ENCODE assay signal across 16 cellular contexts in genomic region chr6:84028350-84028749, GRCh38. TPM values are rescaled to one million over a fixed set of nuclear protein-coding genes. Genes with fewer than 3 reads are reported as not detected.
DNase-seq lines count a peak whose midpoint lies in the region; ATAC-seq, FAIRE-seq and TF ChIP-seq lines count a peak whose summit lies in the region.
"Had no signal": no experiment of that assay in that cellular context is flagged by ENCODE, and none has a peak within 500 bp of the region (broad histone marks: within the 10 kb centered on the region; RNA-seq: fewer than 3 reads in every experiment).

No MANE protein-coding gene starts in this region.

- ATAC-seq in activated CD8-positive, alpha-beta memory T cell treated with anti-CD3 and anti-CD28 coated beads, Interleukin-2, amount 10 ng/mL, durations not matched to agents 7 days and 5 days, result no peak
- ATAC-seq in HepG2, result no peak

- no peaks in the 10 kb centered on the region for H4K20me1 ChIP-seq in HepG2 (ENCODE audit: insufficient read depth, low read length)

- H2AFZ ChIP-seq in HepG2 (ENCODE audit: low read length), result no peak overlapping the region

- H3K4me2 ChIP-seq in HepG2 (ENCODE audit: low read depth, low read length), result no peak overlapping the region

- CTCF ChIA-PET in Caco-2 (lab: Charles Lee) (no interaction called here), HepG2 (lab: Yijun Ruan, JAX; ENCODE audit: low intra/inter-chr PET ratio, low total read pairs) (no interaction called here)
- CTCF ChIA-PET in activated CD8-positive, alpha-beta memory T cell treated with anti-CD3 and anti-CD28 coated beads, Interleukin-2, amount 10 ng/mL, durations not matched to agents 7 days and 5 days (lab: Charles Lee), result no interaction called here

- H3K36me3 Mint-ChIP-seq in nephron progenitor cell (ENCODE audit: low read depth), result no peaks in the 10 kb centered on the region
- H3K36me3 Mint-ChIP-seq in Caco-2 (ENCODE audit: insufficient read depth, unreplicated experiment), result no peaks in the 10 kb centered on the region
- no peaks in the 10 kb centered on the region for H3K36me3 Mint-ChIP-seq in activated CD8-positive, alpha-beta memory T cell treated with anti-CD3 and anti-CD28 coated beads, Interleukin-2, amount 10 ng/mL, durations not matched to agents 7 days and 5 days
- H3K36me3 Mint-ChIP-seq: CD4-positive, CD25-positive, alpha-beta regulatory T cell had no signal

- H3K9ac ChIP-seq in colonic mucosa (ENCODE audit: low read depth in 2 of 2, low read length in 2 of 2) (no peak overlapping the region), HepG2 (ENCODE audit: insufficient read depth, low read depth, low read length) (no peak overlapping the region)

- no peaks in the 10 kb centered on the region for H3K79me2 ChIP-seq in HepG2 (ENCODE audit: insufficient read depth, low read length)

- peak overlapping the region; percentile 44 for H3K27ac Mint-ChIP-seq in nephron progenitor cell
- H3K27ac Mint-ChIP-seq in Caco-2 (ENCODE audit: unreplicated experiment), result no peak overlapping the region
- H3K27ac Mint-ChIP-seq in activated CD8-positive, alpha-beta memory T cell treated with anti-CD3 and anti-CD28 coated beads, Interleukin-2, amount 10 ng/mL, durations not matched to agents 7 days and 5 days, result no peak overlapping the region
- H3K27ac Mint-ChIP-seq: CD4-positive, CD25-positive, alpha-beta regulatory T cell had no signal

- DNase-seq in colonic mucosa (no peak), nephron progenitor cell (no peak), Caco-2 (no peak), uterus (no peak), HepG2 (ENCODE audit: low spot score) (no peak)
- no peak for DNase-seq in activated CD8-positive, alpha-beta memory T cell treated with anti-CD3 and anti-CD28 coated beads, Interleukin-2, amount 10 ng/mL, durations not matched to agents 7 days and 5 days
- DNase-seq: CD4-positive, CD25-positive, alpha-beta regulatory T cell; H7; KG1; MV-4-11 had no signal

- H3K27ac ChIP-seq in 22Rv1 (peak overlapping the region; percentile 45), VCaP (peak overlapping the region; percentile 70), colonic mucosa (peak overlapping the region; percentile 80), uterus (peak overlapping the region in 1 of 2 donors; percentile 48), HepG2 (ENCODE audit: extremely low read length, insufficient read depth, low read length) (no peak overlapping the region)

- TF ChIP-seq EP300 in HepG2 (IDR thresholded peaks at IDR 0.05; ENCODE audit: low read depth in 2 of 2, low read length in 2 of 2) (no peak), HepG2 (CRISPR knock-in tag; IDR thresholded peaks at IDR 0.05; ENCODE audit: borderline replicate concordance) (no peak)

- TF ChIP-seq CTCF in 22Rv1 (IDR thresholded peaks at IDR 0.05), result no peak
- no peak for TF ChIP-seq CTCF in VCaP (conservative IDR thresholded peaks at IDR 0.05)
- TF ChIP-seq CTCF in colonic mucosa (IDR thresholded peaks at IDR 0.05), result no peak
- TF ChIP-seq CTCF in nephron progenitor cell (IDR thresholded peaks at IDR 0.05), result no peak
- no peak for TF ChIP-seq CTCF in Caco-2 (IDR thresholded peaks at IDR 0.05; ENCODE audit: insufficient read depth in 1 of 2, low read depth in 1 of 2, low read length in 1 of 2, severe bottlenecking in 1 of 2, unreplicated experiment in 1 of 2)
- TF ChIP-seq CTCF in uterus (IDR thresholded peaks at IDR 0.05), result no peak
- no peak for TF ChIP-seq CTCF in HepG2 (CRISPR knock-in tag; IDR thresholded peaks at IDR 0.05)

- BruUV-seq in Caco-2 (replicated peaks; lab: Mats Ljungman, UMichigan) (no TSS peak), HepG2 (replicated peaks; lab: Mats Ljungman, UMichigan) (no TSS peak)

- in situ Hi-C loops in HepG2 (cut with HindIII; ENCODE audit: extremely low pct_ligation_motif_present, low pct_unique_long_range_greater_than_20kb), result no loop called here

- H3K36me3 ChIP-seq in colonic mucosa (no peaks in the 10 kb centered on the region), Caco-2 (ENCODE audit: control insufficient read depth, insufficient read depth, low read length) (no peaks in the 10 kb centered on the region), uterus (no peaks in the 10 kb centered on the region), HepG2 (replicated peaks in 1 of 2; ENCODE audit: control insufficient read depth in 1 of 2, insufficient read depth in 2 of 2, low read length in 2 of 2) (no peaks in the 10 kb centered on the region)
- H3K36me3 ChIP-seq: BE2C had no signal

- no peak overlapping the region for H3K4me3 ChIP-seq in colonic mucosa
- no peak overlapping the region for H3K4me3 ChIP-seq in Caco-2 (ENCODE audit: low read depth, low read length)
- H3K4me3 ChIP-seq in uterus, result no peak overlapping the region
- no peak overlapping the region for H3K4me3 ChIP-seq in HepG2 (replicated peaks in 1 of 3; ENCODE audit: insufficient read depth in 1 of 3, low read depth in 2 of 3, low read length in 3 of 3)

- no peak for FAIRE-seq in HepG2 (lab: Jason Lieb, UNC)
- FAIRE-seq: GM12892, RCC 7860 had no signal

- POLR2A ChIA-PET in Caco-2 (lab: Charles Lee), result no interaction called here
- POLR2A ChIA-PET in HepG2 (lab: Yijun Ruan, JAX), result no interaction called here

- H3K27me3 Mint-ChIP-seq in nephron progenitor cell (ENCODE audit: low read depth, poor library complexity) (peaks cover 24% of the 10 kb centered on the region), Caco-2 (ENCODE audit: insufficient read depth, unreplicated experiment) (no peaks in the 10 kb centered on the region)
- peaks cover 25% of the 10 kb centered on the region for H3K27me3 Mint-ChIP-seq in activated CD8-positive, alpha-beta memory T cell treated with anti-CD3 and anti-CD28 coated beads, Interleukin-2, amount 10 ng/mL, durations not matched to agents 7 days and 5 days

- intact Hi-C loops in colonic mucosa (cut with DNase I) (no loop called here), Caco-2 (cut with micrococcal nuclease; ENCODE audit: unreplicated experiment) (no loop called here), uterus (cut with DNase I; ENCODE audit: low total_unique reads) (no loop called here), HepG2 (cut with micrococcal nuclease; ENCODE audit: unreplicated experiment) (no loop called here)

- H3K9me3 Mint-ChIP-seq in nephron progenitor cell, result peaks cover 7% of the 10 kb centered on the region
- H3K9me3 Mint-ChIP-seq in Caco-2 (ENCODE audit: unreplicated experiment), result peaks cover 11% of the 10 kb centered on the region
- H3K9me3 Mint-ChIP-seq in activated CD8-positive, alpha-beta memory T cell treated with anti-CD3 and anti-CD28 coated beads, Interleukin-2, amount 10 ng/mL, durations not matched to agents 7 days and 5 days (ENCODE audit: low read depth), result peaks cover 3% of the 10 kb centered on the region
- H3K9me3 Mint-ChIP-seq: HFFc6 had no signal

- 5% methylated on average over 1 of the region's 1 CpG for WGBS in HepG2 (ENCODE audit: low lambda C conversion rate)

- TF ChIP-seq RAD21 in HepG2 (CRISPR knock-in tag; IDR thresholded peaks at IDR 0.05), result no peak

- H3K4me1 ChIP-seq in colonic mucosa, result no peaks in the 10 kb centered on the region
- H3K4me1 ChIP-seq in Caco-2, result 0 out of 2 replicates have a peak, but pooled peaks cover 4% of the 10 kb centered on the region
- no peaks in the 10 kb centered on the region for H3K4me1 ChIP-seq in uterus
- peaks cover 20% of the 10 kb centered on the region for H3K4me1 ChIP-seq in HepG2 (ENCODE audit: insufficient read depth, low read length)

- TF ChIP-seq POLR2A in uterus (IDR thresholded peaks at IDR 0.05) (no peak), HepG2 (IDR thresholded peaks at IDR 0.05; ENCODE audit: insufficient read depth in 1 of 2, low read depth in 2 of 2, low read length in 2 of 2) (no peak)

- H3K4me3 Mint-ChIP-seq in nephron progenitor cell, result no peak overlapping the region
- H3K4me3 Mint-ChIP-seq in Caco-2 (ENCODE audit: unreplicated experiment), result no peak overlapping the region
- no peak overlapping the region for H3K4me3 Mint-ChIP-seq in activated CD8-positive, alpha-beta memory T cell treated with anti-CD3 and anti-CD28 coated beads, Interleukin-2, amount 10 ng/mL, durations not matched to agents 7 days and 5 days
- H3K4me3 Mint-ChIP-seq: CD4-positive, CD25-positive, alpha-beta regulatory T cell; HFFc6 had no signal

- H3K9me3 ChIP-seq in colonic mucosa (no peaks in the 10 kb centered on the region), Caco-2 (no peaks in the 10 kb centered on the region), uterus (no peaks in the 10 kb centered on the region), HepG2 (ENCODE audit: low read length) (no peaks in the 10 kb centered on the region)
- H3K9me3 ChIP-seq: BE2C had no signal

- H3K27me3 ChIP-seq in colonic mucosa (no peaks in the 10 kb centered on the region), Caco-2 (replicated peaks; ENCODE audit: control insufficient read depth, insufficient read depth, low read length) (peaks cover 2% of the 10 kb centered on the region; the same call in 1 of the 2 replicates), uterus (no peaks in the 10 kb centered on the region), HepG2 (ENCODE audit: control insufficient read depth in 1 of 2, insufficient read depth in 2 of 2, low read length in 2 of 2) (peaks cover 2 to 10% of the 10 kb centered on the region in 2 experiments; a peak in 3 of 5 replicates)
- H3K27me3 ChIP-seq: BE2C had no signal

- H3K4me1 Mint-ChIP-seq in nephron progenitor cell, result peaks cover 27% of the 10 kb centered on the region
- H3K4me1 Mint-ChIP-seq in Caco-2 (ENCODE audit: low read depth, unreplicated experiment), result peaks cover 13% of the 10 kb centered on the region
- peaks cover 2% of the 10 kb centered on the region for H3K4me1 Mint-ChIP-seq in activated CD8-positive, alpha-beta memory T cell treated with anti-CD3 and anti-CD28 coated beads, Interleukin-2, amount 10 ng/mL, durations not matched to agents 7 days and 5 days

RNA-seq across cellular contexts. Expression of gene MRAP2, which starts 5.2 kb away (rescaled TPM):
- total RNA-seq in colonic mucosa (10 to 100 TPM in 1 of 2 donors, 1 to 10 TPM in 1; 7.3 to 14.6 TPM), Caco-2 (2022) (1.4 and 1.8 TPM in 2 replicates), uterus (10 to 100 TPM in 1 of 4 donors, 1 to 10 TPM in 2, not detected in 1; 1.9 to 10.9 (median 2.1) TPM), HepG2 (2016; rRNA removed; fragmentation: Illumina TruSeq; extraction: Trizol) (3.5 and 3.8 TPM in 2 replicates)
- not detected for total RNA-seq in activated CD8-positive, alpha-beta memory T cell treated with anti-CD3 and anti-CD28 coated beads, Interleukin-2, amount 10 ng/mL, durations not matched to agents 7 days and 5 days
- total RNA-seq in HepG2 (2016; cell fraction: cytosol; rRNA removed; fragmentation: Illumina TruSeq; extraction: Trizol; ENCODE audit: low read depth), result 2.3 and 3.0 TPM in 2 replicates
- total RNA-seq in HepG2 (2016; cell fraction: insoluble cytoplasmic fraction; rRNA removed; fragmentation: Illumina TruSeq; extraction: Trizol), result 3.6 TPM in 2 replicates
- total RNA-seq in HepG2 (2016; cell fraction: membrane; rRNA removed; fragmentation: Illumina TruSeq; extraction: Trizol), result 4.7 and 5.5 TPM in 2 replicates
- 1.9 and 2.2 TPM in 2 replicates for total RNA-seq in HepG2 (2016; cell fraction: nucleus; rRNA removed; fragmentation: Illumina TruSeq; extraction: Trizol)
- 0.33 and 0.68 TPM in 2 replicates for polyA plus RNA-seq in HepG2 (2011; rRNA removed)
- polyA plus RNA-seq in HepG2 (2011; cell fraction: cytosol; rRNA removed), result 0.36 and 0.68 TPM in 2 replicates
- polyA plus RNA-seq in HepG2 (2011; cell fraction: nucleus; rRNA removed), result 0.21 and 0.29 TPM in 2 replicates
- 0.16 and 0.21 TPM in 2 replicates for polyA plus RNA-seq in HepG2 (2012)
- 2.0 and 2.2 TPM in 2 replicates for polyA plus RNA-seq in HepG2 (2016; cell fraction: cytosol; fragmentation: Illumina TruSeq; extraction: Trizol; ENCODE audit: low read depth)
- polyA plus RNA-seq in HepG2 (2016; cell fraction: insoluble cytoplasmic fraction; fragmentation: Illumina TruSeq; extraction: Trizol; ENCODE audit: low read depth), result 2.8 and 3.1 TPM in 2 replicates
- polyA plus RNA-seq in HepG2 (2016; cell fraction: membrane; fragmentation: Illumina TruSeq; extraction: Trizol; ENCODE audit: low read depth), result 4.2 TPM in 2 replicates
- polyA plus RNA-seq in HepG2 (2016; cell fraction: nucleus; fragmentation: Illumina TruSeq; extraction: Trizol; ENCODE audit: insufficient read depth, low read depth), result 2.6 and 2.8 TPM in 2 replicates
- polyA minus RNA-seq in HepG2 (2011; rRNA and poly(A)+ RNA removed; ENCODE audit: low replicate concordance), result 0.34 TPM in 1 of 2 replicates, not detected in the other
- 0.30 TPM in 1 of 2 replicates, not detected in the other for polyA minus RNA-seq in HepG2 (2011; cell fraction: cytosol; rRNA and poly(A)+ RNA removed)
- 0.25 and 0.26 TPM in 2 replicates for polyA minus RNA-seq in HepG2 (2011; cell fraction: nucleus; rRNA and poly(A)+ RNA removed)
- total RNA-seq: CD4-positive, CD25-positive, alpha-beta regulatory T cell had no signal
- polyA plus RNA-seq: CD4-positive, CD25-positive, alpha-beta regulatory T cell had no signal
